Comparison of ENCODE assay signal across 32 cellular contexts in the genomic region with DNA sequence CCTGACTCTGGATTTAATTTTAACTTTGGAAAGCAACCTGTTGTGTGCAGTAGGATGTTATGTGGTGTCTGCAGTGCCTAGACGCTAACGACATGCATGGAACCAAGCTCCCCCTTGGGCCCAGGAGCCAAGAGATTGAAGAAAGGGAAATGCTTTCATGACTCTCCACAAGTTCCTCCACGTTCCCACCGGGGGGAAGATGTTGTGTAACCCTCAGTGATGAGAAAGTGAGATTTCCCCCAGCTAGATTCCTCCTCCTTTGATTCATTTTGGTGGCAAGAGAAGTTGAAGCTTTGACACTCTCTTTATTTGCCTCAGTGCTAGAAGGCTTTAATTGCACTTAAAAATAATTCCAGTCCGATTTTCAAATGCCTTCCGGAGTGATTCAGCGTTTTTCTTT.
"Had no signal": no experiment of that assay in that cellular context is flagged by ENCODE, and none has a peak within 500 bp of the region (broad histone marks: within the 10 kb centered on the region; RNA-seq: fewer than 3 reads in every experiment).

No MANE protein-coding gene starts in this region.

- H3K27me3 Mint-ChIP-seq: activated B cell treated with CpG ODN at 0.5 μM for 24 hours; activated CD4-positive, alpha-beta memory T cell treated with anti-CD3 and anti-CD28 coated beads for 36 hours; activated CD8-positive, alpha-beta memory T cell treated with anti-CD3 and anti-CD28 coated beads, Interleukin-2, amount 10 ng/mL, durations not matched to agents 7 days and 5 days; activated naive CD8-positive, alpha-beta T cell treated with anti-CD3 and anti-CD28 coated beads, Interleukin-2, amount 50 U/mL, for 24 hours had no signal

- H3K36me3 Mint-ChIP-seq: activated CD4-positive, alpha-beta memory T cell treated with anti-CD3 and anti-CD28 coated beads for 36 hours; activated CD8-positive, alpha-beta memory T cell treated with anti-CD3 and anti-CD28 coated beads, Interleukin-2, amount 10 ng/mL, durations not matched to agents 7 days and 5 days; activated naive CD4-positive, alpha-beta T cell treated with anti-CD3 and anti-CD28 coated beads, Interleukin-2, amount 10 ng/mL, durations not matched to agents 7 days and 5 days; activated naive CD8-positive, alpha-beta T cell had no signal

- H3K9me3 Mint-ChIP-seq: activated B cell treated with CpG ODN at 0.5 μM for 24 hours; activated CD4-positive, alpha-beta memory T cell treated with anti-CD3 and anti-CD28 coated beads for 36 hours; activated naive CD4-positive, alpha-beta T cell treated with anti-CD3 and anti-CD28 coated beads, Interleukin-2, amount 10 ng/mL, durations not matched to agents 7 days and 5 days; activated naive CD8-positive, alpha-beta T cell treated with anti-CD3 and anti-CD28 coated beads, Interleukin-2, amount 50 U/mL, for 24 hours had no signal

- H3K27ac Mint-ChIP-seq: activated B cell treated with CpG ODN at 0.5 μM for 24 hours; activated CD4-positive, alpha-beta memory T cell treated with anti-CD3 and anti-CD28 coated beads for 36 hours; activated CD8-positive, alpha-beta memory T cell treated with anti-CD3 and anti-CD28 coated beads, Interleukin-2, amount 10 ng/mL, durations not matched to agents 7 days and 5 days; activated naive CD4-positive, alpha-beta T cell treated with anti-CD3 and anti-CD28 coated beads, Interleukin-2, amount 10 ng/mL, durations not matched to agents 7 days and 5 days; activated naive CD8-positive, alpha-beta T cell; activated naive CD8-positive, alpha-beta T cell treated with anti-CD3 and anti-CD28 coated beads, Interleukin-2, amount 50 U/mL, for 24 hours had no signal

- DNase-seq: activated B cell treated with CpG ODN at 0.5 μM for 24 hours; activated CD4-positive, alpha-beta memory T cell treated with anti-CD3 and anti-CD28 coated beads for 36 hours; activated CD4-positive, alpha-beta T cell treated with anti-CD3 and anti-CD28 coated beads for 4 hours; activated CD4-positive, alpha-beta T cell treated with anti-CD3 and anti-CD28 coated beads, Interleukin-2, amount 50 U/mL, for 1 hour; activated CD4-positive, CD25-positive, alpha-beta regulatory T cell treated with anti-CD3 and anti-CD28 coated beads, Interleukin-2, amount 50 U/mL, for 72 hours; activated CD8-positive, alpha-beta memory T cell treated with anti-CD3 and anti-CD28 coated beads for 24 hours; activated CD8-positive, alpha-beta memory T cell treated with anti-CD3 and anti-CD28 coated beads, Interleukin-2, amount 10 ng/mL, durations not matched to agents 7 days and 5 days; activated CD8-positive, alpha-beta memory T cell treated with anti-CD3 and anti-CD28 coated beads, Interleukin-2, amount 50 U/mL, for 48 hours; activated effector memory CD4-positive, alpha-beta T cell treated with Interleukin-2 at 50 U/mL for 16 hours; activated naive CD4-positive, alpha-beta T cell treated with anti-CD3 and anti-CD28 coated beads, Interleukin-2, amount 10 ng/mL, durations not matched to agents 7 days and 5 days; activated naive CD8-positive, alpha-beta T cell treated with anti-CD3 and anti-CD28 coated beads, Interleukin-2, amount 50 U/mL, for 24 hours; activated T-cell treated with anti-CD3 and anti-CD28 coated beads, Interleukin-2, amount 50 U/mL, for 48 hours; amniotic stem cell; aorta; brain microvascular endothelial cell; NCI-H1048; NCI-H1105 treated with DMSO at 0.1 percent for 48 hours; NCI-H2029; NCI-H2107; NCI-H2171; NCI-H2227 treated with DMSO at 0.1 percent for 48 hours; NCI-H446; RPMI8226; SK-N-SH; SW 1271; T-helper 1 cell; T-helper 2 cell; T-helper 9 cell had no signal

- H3K4me3 Mint-ChIP-seq: activated B cell treated with CpG ODN at 0.5 μM for 24 hours; activated CD4-positive, alpha-beta memory T cell treated with anti-CD3 and anti-CD28 coated beads for 36 hours; activated CD8-positive, alpha-beta memory T cell treated with anti-CD3 and anti-CD28 coated beads, Interleukin-2, amount 10 ng/mL, durations not matched to agents 7 days and 5 days; activated naive CD4-positive, alpha-beta T cell treated with anti-CD3 and anti-CD28 coated beads, Interleukin-2, amount 10 ng/mL, durations not matched to agents 7 days and 5 days; activated naive CD8-positive, alpha-beta T cell; activated naive CD8-positive, alpha-beta T cell treated with anti-CD3 and anti-CD28 coated beads, Interleukin-2, amount 50 U/mL, for 24 hours; central memory CD8-positive, alpha-beta T cell had no signal

- H3K4me3 ChIP-seq: cardiac muscle cell, SJSA1 had no signal

- H3K4me1 Mint-ChIP-seq: activated B cell treated with CpG ODN at 0.5 μM for 24 hours; activated CD8-positive, alpha-beta memory T cell treated with anti-CD3 and anti-CD28 coated beads, Interleukin-2, amount 10 ng/mL, durations not matched to agents 7 days and 5 days; activated naive CD4-positive, alpha-beta T cell treated with anti-CD3 and anti-CD28 coated beads, Interleukin-2, amount 10 ng/mL, durations not matched to agents 7 days and 5 days; activated naive CD8-positive, alpha-beta T cell treated with anti-CD3 and anti-CD28 coated beads, Interleukin-2, amount 50 U/mL, for 24 hours; central memory CD8-positive, alpha-beta T cell had no signal
